Comparison of ENCODE assay signal across 8 cellular contexts in genomic region chr22:26579331-26579886, GRCh38. TPM values are rescaled to one million over a fixed set of nuclear protein-coding genes. Genes with fewer than 3 reads are reported as not detected.
DNase-seq lines count a peak whose midpoint lies in the region; ATAC-seq and TF ChIP-seq lines count a peak whose summit lies in the region.

No MANE protein-coding gene starts in this region.

- WGBS in transverse colon (ENCODE audit: low coverage in 1 of 2), 2 donors, result 48 to 69% methylated on average over 4 to 10 of the region's 10 CpGs

- H3K4me3 ChIP-seq in GM12875 (ENCODE audit: low read depth, low read length), result peak overlapping the region; percentile 35
- H3K4me3 ChIP-seq in transverse colon, result no peak overlapping the region

- H3K4me1 ChIP-seq in transverse colon, result peaks cover 0 to 9% (median 0%) of the 10 kb centered on the region in 4 donors

- DNase-seq in transverse colon, result peak; percentile 62
- no peak for DNase-seq in NCI-H748 (lab: John Stamatoyannopoulos, UW; ENCODE audit: unreplicated experiment)
- DNase-seq in DMS53 (lab: John Stamatoyannopoulos, UW), result no peak
- no peak for DNase-seq in OCI-M2 (lab: John Stamatoyannopoulos, UW; ENCODE audit: unreplicated experiment)

- intact Hi-C loops in transverse colon (cut with DNase I; ENCODE audit: low total_unique reads), result no loop called here

- no peaks in the 10 kb centered on the region for H3K9me3 ChIP-seq in transverse colon

- no peak for TF ChIP-seq POLR2A in transverse colon (IDR thresholded peaks at IDR 0.05)

- no peaks in the 10 kb centered on the region for H3K36me3 ChIP-seq in transverse colon

- peak overlapping the region in 1 of 4 donors; percentile 30 for H3K27ac ChIP-seq in transverse colon

- in situ Hi-C loops in transverse colon (cut with MboI; ENCODE audit: low pct_ligation_motif_present in 1 of 4, low pct_unique_long_range_greater_than_20kb in 1 of 4, low sequenced_read_pairs in 3 of 4), result no loop called here

- no peak for TF ChIP-seq CTCF in GM12875 (IDR thresholded peaks at IDR 0.05; ENCODE audit: borderline replicate concordance, insufficient read depth, low read depth, low read length)
- no peak for TF ChIP-seq CTCF in transverse colon (IDR thresholded peaks at IDR 0.05)

- H3K27me3 ChIP-seq in transverse colon, result no peaks in the 10 kb centered on the region

- no peak for TF ChIP-seq EP300 in transverse colon (IDR thresholded peaks at IDR 0.05; ENCODE audit: low read depth)

- peak; percentile 49 for ATAC-seq in HG03039 (IDR thresholded peaks at IDR 0.05; ENCODE audit: unreplicated experiment)
- peak; percentile 89 to 92 for ATAC-seq in activated CD4-positive, CD25-positive, alpha-beta regulatory T cell treated with anti-CD3 and anti-CD28 coated beads, Interleukin-2, amount 50 U/mL, for 24 hours
- ATAC-seq in esophagus mucosa, result peak; percentile 42

RNA-seq across cellular contexts. Expression of gene TPST2, which starts 10.5 kb away (rescaled TPM):
- total RNA-seq in esophagus mucosa, result 17.5 TPM
- total RNA-seq in transverse colon, result 10 to 100 TPM; 14.3 to 35.6 (median 26.8) TPM

RNA-seq across cellular contexts. Expression of gene CRYBB1, which starts 38.4 kb away (rescaled TPM):
- not detected for total RNA-seq in esophagus mucosa
- total RNA-seq in transverse colon, result 1 to 10 TPM in 2 of 4 donors, not detected in 2; 1.1 to 6.4 TPM

RNA-seq across cellular contexts. Expression of gene CRYBA4, which starts 42.4 kb away (rescaled TPM):
- total RNA-seq in esophagus mucosa (not detected), transverse colon (not detected)
